In the genomic region with DNA sequence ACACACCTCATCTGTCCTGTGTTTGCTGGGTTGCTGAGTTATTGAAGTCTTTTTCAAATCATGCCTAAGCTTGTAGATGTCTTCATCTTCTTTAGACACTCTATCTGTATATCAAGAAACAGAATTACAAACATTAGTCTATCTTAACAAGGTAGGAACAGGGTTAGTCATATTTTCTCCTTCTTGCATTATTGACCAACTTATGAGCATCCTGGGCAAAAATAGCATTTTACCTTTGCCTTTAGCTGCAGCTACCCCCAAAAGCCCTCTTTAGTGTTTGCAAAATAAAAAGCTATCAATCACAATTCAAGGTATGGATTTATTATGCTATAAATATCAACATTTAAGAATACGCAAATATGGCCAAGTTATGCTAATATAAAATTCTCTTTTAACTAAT, we compare ENCODE assay signal across 17 cellular contexts. TPM values are rescaled to one million over a fixed set of nuclear protein-coding genes. Genes with fewer than 3 reads are reported as not detected.
A peak's percentile ranks its signal among the peaks of the same experiment; 100 is the strongest.
DNase-seq lines count a peak whose midpoint lies in the region; ATAC-seq, FAIRE-seq and TF ChIP-seq lines count a peak whose summit lies in the region.
"Had no signal": no experiment of that assay in that cellular context is flagged by ENCODE, and none has a peak within 500 bp of the region (broad histone marks: within the 10 kb centered on the region; RNA-seq: fewer than 3 reads in every experiment).

No MANE protein-coding gene starts in this region.

- H3K4me3 ChIP-seq in heart right ventricle (peak overlapping the region; percentile 7 to 94 (median 88)), endothelial cell of umbilical vein (replicated peaks in 1 of 3; ENCODE audit: insufficient read depth in 1 of 3, low read depth in 1 of 3, low read length in 3 of 3) (peak overlapping the region; percentile 30 to 94 (median 92)), uterus (peak overlapping the region; percentile 4 to 10)

- H3K4me3 Mint-ChIP-seq in nephron (peak overlapping the region; percentile 67 to 80 (median 72)), natural killer cell (no peak overlapping the region)
- H3K4me3 Mint-ChIP-seq: activated naive CD4-positive, alpha-beta T cell treated with anti-CD3 and anti-CD28 coated beads, Interleukin-2, amount 10 ng/mL, durations not matched to agents 7 days and 5 days had no signal

- peaks cover 56% of the 10 kb centered on the region for H3K79me2 ChIP-seq in endothelial cell of umbilical vein (ENCODE audit: control insufficient read depth, insufficient read depth, low read length)

- TF ChIP-seq CTCF in heart right ventricle (IDR thresholded peaks at IDR 0.05) = no peak
- no peak for TF ChIP-seq CTCF in endothelial cell of umbilical vein (IDR thresholded peaks at IDR 0.05; ENCODE audit: extremely low read depth in 1 of 2, insufficient read depth in 1 of 2, low read depth in 1 of 2, low read length in 2 of 2)
- TF ChIP-seq CTCF in nephron (IDR thresholded peaks at IDR 0.05; ENCODE audit: unreplicated experiment in 3 of 3) = no peak
- TF ChIP-seq CTCF in uterus (IDR thresholded peaks at IDR 0.05) = no peak
- TF ChIP-seq CTCF in natural killer cell (IDR thresholded peaks at IDR 0.05) = no peak

- peak overlapping the region; percentile 98 for H3K9ac ChIP-seq in endothelial cell of umbilical vein (replicated peaks; ENCODE audit: extremely low read depth, insufficient read depth, low read length)

- H3K4me1 Mint-ChIP-seq in nephron (peaks cover 40% of the 10 kb centered on the region), natural killer cell (peaks cover 15 to 16% of the 10 kb centered on the region in 2 donors)

- H3K27me3 Mint-ChIP-seq in nephron (ENCODE audit: low read depth) (no peaks in the 10 kb centered on the region), natural killer cell (ENCODE audit: low read depth in 2 of 2) (peaks cover 16 to 30% of the 10 kb centered on the region in 2 donors)
- H3K27me3 Mint-ChIP-seq: naive B cell had no signal

- H3K27ac ChIP-seq in heart right ventricle (peak overlapping the region in 8 of 10 donors; percentile 34 to 99 (median 98)), endothelial cell of umbilical vein (ENCODE audit: insufficient read depth, low read depth, low read length) (no peak overlapping the region), uterus (peak overlapping the region in 1 of 2 donors; percentile 95)

- WGBS in heart right ventricle, 2 donors = 63 to 65% methylated on average over 1 of the region's 1 CpG

- H3K27ac Mint-ChIP-seq in nephron (peak overlapping the region in 1 of 3 experiments; percentile 20), natural killer cell (no peak overlapping the region)
- H3K27ac Mint-ChIP-seq: activated naive CD4-positive, alpha-beta T cell treated with anti-CD3 and anti-CD28 coated beads, Interleukin-2, amount 10 ng/mL, durations not matched to agents 7 days and 5 days had no signal

- ATAC-seq in heart right ventricle (no peak), left ventricle myocardium superior (no peak), natural killer cell (no peak)
- ATAC-seq: stimulated activated naive CD8-positive, alpha-beta T cell treated with anti-CD3 and anti-CD28 coated beads, Interleukin-15, Interleukin-2, amounts not matched to agents 100 U/mL and 50 U/mL, for 24 hours had no signal

- peak overlapping the region; percentile 95 for H3K4me2 ChIP-seq in endothelial cell of umbilical vein (ENCODE audit: insufficient read depth, low read length)

- peaks cover 0 to 66% (median 48%) of the 10 kb centered on the region in 9 donors for H3K36me3 ChIP-seq in heart right ventricle
- H3K36me3 ChIP-seq in endothelial cell of umbilical vein (ENCODE audit: control insufficient read depth in 2 of 2, extremely low read depth in 1 of 2, insufficient read depth in 2 of 2, low read length in 2 of 2) = peaks cover 29 to 47% of the 10 kb centered on the region in 2 experiments
- no peaks in the 10 kb centered on the region for H3K36me3 ChIP-seq in uterus

- H3K27me3 ChIP-seq in heart right ventricle (peaks cover 0 to 20% (median 0%) of the 10 kb centered on the region in 7 donors), endothelial cell of umbilical vein (ENCODE audit: control insufficient read depth in 2 of 2, insufficient read depth in 2 of 2, low read length in 2 of 2) (no peaks in the 10 kb centered on the region), uterus (no peaks in the 10 kb centered on the region)

- dilution Hi-C loops in endothelial cell of umbilical vein (cut with MboI; ENCODE audit: extremely low pct_ligation_motif_present, low sequenced_read_pairs) = loop anchor here (25.0 kb wide), 2 partner anchors 669 to 969 kb away; a partner anchor contains a TSS

- no peaks in the 10 kb centered on the region for H3K9me3 ChIP-seq in heart right ventricle
- no peaks in the 10 kb centered on the region for H3K9me3 ChIP-seq in endothelial cell of umbilical vein (replicated peaks; ENCODE audit: control insufficient read depth, insufficient read depth, low read length)
- no peaks in the 10 kb centered on the region for H3K9me3 ChIP-seq in uterus

- intact Hi-C loops in heart right ventricle (cut with DNase I) (loop anchor here in 8 of 10 donors (5.0 to 10.0 kb wide), 12 partner anchors 92 to 442 kb away; no protein-coding TSS in a partner anchor), left ventricle myocardium superior (cut with micrococcal nuclease) (loop anchor here (10.0 kb wide), 1 partner anchor 92 kb away; no protein-coding TSS in a partner anchor), endothelial cell of umbilical vein (cut with micrococcal nuclease) (loop anchor here (5.0 kb wide), 1 partner anchor 139 kb away; no protein-coding TSS in a partner anchor), uterus (cut with DNase I; ENCODE audit: low total_unique reads) (loop anchor here (10.0 kb wide), 1 partner anchor 1162 kb away; no protein-coding TSS in a partner anchor), natural killer cell (cut with micrococcal nuclease) (no loop called here)

- DNase-seq in heart right ventricle (no peak), left ventricle myocardium superior (no peak), endothelial cell of umbilical vein (ENCODE audit: low read depth, low spot score) (peak; percentile 19), uterus (no peak), HCEC 1CT (no peak), iPS-NIHi11 (ENCODE audit: low spot score) (no peak), natural killer cell (no peak)
- DNase-seq: activated naive CD4-positive, alpha-beta T cell treated with anti-CD3 and anti-CD28 coated beads, Interleukin-2, amount 10 ng/mL, durations not matched to agents 7 days and 5 days; KG1; naive B cell; stimulated activated CD4-positive, alpha-beta T cell treated with anti-CD3 and anti-CD28 coated beads, Interleukin-1b, Interleukin-23, amount 100 ng/mL, for 48 hours; stimulated activated naive CD8-positive, alpha-beta T cell treated with anti-CD3 and anti-CD28 coated beads, Interleukin-15, Interleukin-2, amounts not matched to agents 100 U/mL and 50 U/mL, for 24 hours had no signal

- no peaks in the 10 kb centered on the region for H3K9me1 ChIP-seq in endothelial cell of umbilical vein (replicated peaks; ENCODE audit: control insufficient read depth, extremely low read depth, insufficient read depth, low read length)

- no peaks in the 10 kb centered on the region for H3K9me3 Mint-ChIP-seq in nephron
- H3K9me3 Mint-ChIP-seq in natural killer cell = no peaks in the 10 kb centered on the region
- H3K9me3 Mint-ChIP-seq: activated naive CD4-positive, alpha-beta T cell treated with anti-CD3 and anti-CD28 coated beads, Interleukin-2, amount 10 ng/mL, durations not matched to agents 7 days and 5 days had no signal

- H2AFZ ChIP-seq in endothelial cell of umbilical vein (ENCODE audit: low read depth, low read length) = no peak overlapping the region

- FAIRE-seq in endothelial cell of umbilical vein (lab: Jason Lieb, UNC) = no peak
- FAIRE-seq: A204.1 had no signal

- TF ChIP-seq POLR2A in endothelial cell of umbilical vein (IDR thresholded peaks at IDR 0.05; ENCODE audit: low read depth, low read length) (no peak), uterus (IDR thresholded peaks at IDR 0.05) (no peak)

- CTCF ChIA-PET in endothelial cell of umbilical vein (lab: Charles Lee) = interaction anchor here (1.5 to 2.8 kb wide), 4 partner anchors 197 to 957 kb away, joined by 3 to 31 read pairs (median 7); no protein-coding TSS in a partner anchor

- peaks cover 0 to 45% (median 33%) of the 10 kb centered on the region in 9 donors for H3K4me1 ChIP-seq in heart right ventricle
- peaks cover 35% of the 10 kb centered on the region for H3K4me1 ChIP-seq in endothelial cell of umbilical vein (ENCODE audit: control insufficient read depth, extremely low read depth, insufficient read depth, low read length)
- no peaks in the 10 kb centered on the region for H3K4me1 ChIP-seq in uterus

- peaks cover 70% of the 10 kb centered on the region for H3K36me3 Mint-ChIP-seq in nephron (ENCODE audit: low read depth)
- peaks cover 9% of the 10 kb centered on the region for H3K36me3 Mint-ChIP-seq in natural killer cell

- no TSS peak for BruUV-seq in endothelial cell of umbilical vein (replicated peaks; lab: Mats Ljungman, UMichigan)

- H4K20me1 ChIP-seq in endothelial cell of umbilical vein (replicated peaks; ENCODE audit: control insufficient read depth, extremely low read depth, insufficient read depth, low read length) = peaks cover 14% of the 10 kb centered on the region

- POLR2A ChIA-PET in endothelial cell of umbilical vein (lab: Charles Lee) = interaction anchor here (0.8 to 2.5 kb wide), 4 partner anchors 568 to 1158 kb away, joined by 3 to 12 read pairs (median 4); no protein-coding TSS in a partner anchor

RNA-seq across cellular contexts. Expression of a gene that starts 3.4 kb away (rescaled TPM):
- total RNA-seq in heart right ventricle = 100 to 1,000 TPM in 6 of 10 donors, 10 to 100 TPM in 4; 22.7 to 174 (median 120) TPM
- 10 to 100 TPM; 11.5 to 35.3 TPM for polyA plus RNA-seq in heart right ventricle
- total RNA-seq in left ventricle myocardium superior = 72.3 TPM
- 186 and 250 TPM in 2 replicates for total RNA-seq in endothelial cell of umbilical vein
- polyA plus RNA-seq in endothelial cell of umbilical vein = 187 and 199 TPM in 2 replicates
- 140 and 149 TPM in 2 replicates for polyA plus RNA-seq in endothelial cell of umbilical vein (2011; cell fraction: cytosol; rRNA removed)
- 844 and 892 TPM in 2 replicates for polyA plus RNA-seq in endothelial cell of umbilical vein (2011; cell fraction: nucleus; rRNA removed)
- 403 and 476 TPM in 2 replicates for polyA plus RNA-seq in endothelial cell of umbilical vein (2012)
- 412 and 539 TPM in 2 replicates for polyA minus RNA-seq in endothelial cell of umbilical vein
- 70.1 TPM for polyA minus RNA-seq in endothelial cell of umbilical vein (2011; cell fraction: cytosol; rRNA and poly(A)+ RNA removed)
- polyA minus RNA-seq in endothelial cell of umbilical vein (2011; cell fraction: nucleus; rRNA and poly(A)+ RNA removed) = 1,729 and 1,944 TPM in 2 replicates
- total RNA-seq in uterus = 100 to 1,000 TPM in 3 of 4 donors, 10 to 100 TPM in 1; 75.6 to 329 (median 147) TPM
- total RNA-seq in natural killer cell = 10 to 100 TPM; 18.3 to 30.0 (median 22.0) TPM

RNA-seq across cellular contexts. Expression of a gene that starts 34.7 kb away (rescaled TPM):
- total RNA-seq in heart right ventricle (1 to 10 TPM in 2 of 10 donors, under 1 TPM in 7, not detected in 1; 0.08 to 1.7 (median 0.30) TPM), left ventricle myocardium superior (1.4 TPM), endothelial cell of umbilical vein (not detected in 2 replicates), uterus (1 to 10 TPM in 1 of 4 donors, under 1 TPM in 2, not detected in 1; 0.61 to 6.8 (median 0.97) TPM), natural killer cell (1 to 10 TPM; 1.7 to 6.1 (median 1.8) TPM)
- polyA plus RNA-seq in heart right ventricle (under 1 TPM; 0.20 to 0.22 TPM), endothelial cell of umbilical vein (not detected in 2 replicates)
- not detected in 2 replicates for polyA plus RNA-seq in endothelial cell of umbilical vein (2011; cell fraction: cytosol; rRNA removed)
- polyA plus RNA-seq in endothelial cell of umbilical vein (2011; cell fraction: nucleus; rRNA removed) = not detected in 2 replicates
- not detected in 2 replicates for polyA plus RNA-seq in endothelial cell of umbilical vein (2012)
- polyA minus RNA-seq in endothelial cell of umbilical vein = not detected in 2 replicates
- polyA minus RNA-seq in endothelial cell of umbilical vein (2011; cell fraction: cytosol; rRNA and poly(A)+ RNA removed) = not detected
- not detected in 2 replicates for polyA minus RNA-seq in endothelial cell of umbilical vein (2011; cell fraction: nucleus; rRNA and poly(A)+ RNA removed)
- total RNA-seq: dermis microvascular lymphatic vessel endothelial cell; H4; T-helper 2 cell treated with Interferon-gamma antibody and Interleukin-4, amounts not matched to agents 100 ng/mL and 5 ng/mL, for 36 hours had no signal

Comparison
In these comparisons a context has a peak if more than half of its experiments do, and no peak if none do; other contexts are left out.
1. H3K4me3 ChIP-seq: peak in every context shown above with its lines; median percentile 92 in endothelial cell of umbilical vein; 88 in heart right ventricle; 7 in uterus.